Comparison of ENCODE assay signal across 8 cellular contexts in the genomic region with DNA sequence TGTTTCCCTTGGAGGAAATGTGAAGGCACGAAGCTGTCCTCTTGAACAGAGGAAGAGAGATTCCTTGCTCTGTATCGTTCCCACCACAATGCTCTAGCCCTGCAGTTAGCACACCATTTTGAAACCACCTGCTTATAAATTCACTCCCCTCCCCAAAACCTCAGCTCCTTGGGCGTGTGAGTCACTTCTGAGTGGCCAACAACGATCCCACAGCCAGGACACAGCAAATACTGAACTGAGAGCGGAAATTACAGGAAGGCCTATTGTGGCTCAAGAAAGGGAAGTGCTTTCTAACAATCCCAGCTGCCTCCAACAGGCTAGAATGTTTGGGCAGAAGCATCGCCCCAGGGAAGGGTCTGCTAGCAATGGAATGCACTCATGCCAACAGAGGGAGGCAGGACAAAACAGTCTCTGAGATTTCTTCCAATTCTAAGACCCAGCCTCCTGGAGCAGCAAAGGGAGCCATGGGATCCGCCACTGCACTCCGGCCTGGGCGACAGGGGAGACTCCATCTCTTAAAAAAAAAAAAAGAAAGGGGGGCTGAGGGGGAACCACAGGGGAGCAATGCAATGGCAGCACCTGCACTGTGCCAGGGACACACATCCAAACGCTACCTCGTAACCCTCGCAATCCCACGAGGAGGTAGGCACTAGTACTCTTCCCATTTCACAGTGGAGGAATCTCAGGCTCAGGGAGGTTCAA. TPM values are rescaled to one million over a fixed set of nuclear protein-coding genes. Genes with fewer than 3 reads are reported as not detected.
A peak's percentile ranks its signal among the peaks of the same experiment; 100 is the strongest.
DNase-seq lines count a peak whose midpoint lies in the region; ATAC-seq and TF ChIP-seq lines count a peak whose summit lies in the region.

No MANE protein-coding gene starts in this region.

- no peak for ATAC-seq in right lobe of liver
- no peak for ATAC-seq in HG02588 (IDR thresholded peaks at IDR 0.05; ENCODE audit: unreplicated experiment)
- ATAC-seq in effector memory CD8-positive, alpha-beta T cell (replicated peaks): no peak
- ATAC-seq in activated naive CD4-positive, alpha-beta T cell treated with anti-CD3 and anti-CD28 coated beads, Interleukin-2, amount 50 U/mL, for 72 hours: no peak

- TF ChIP-seq POLR2A in adrenal gland (IDR thresholded peaks at IDR 0.05) (no peak), right lobe of liver (IDR thresholded peaks at IDR 0.05) (peak; percentile 10)

- intact Hi-C loops in adrenal gland (cut with DNase I) (no loop called here), right lobe of liver (cut with DNase I) (no loop called here)

- peaks cover 29 to 52% of the 10 kb centered on the region in 2 donors for H3K4me1 ChIP-seq in adrenal gland (replicated peaks in 1 of 2)
- peaks cover 0 to 45% (median 26%) of the 10 kb centered on the region in 4 donors for H3K4me1 ChIP-seq in right lobe of liver

- H3K4me3 ChIP-seq in AG10803 (ENCODE audit: low read length) (no peak overlapping the region), adrenal gland (no peak overlapping the region), right lobe of liver (peak overlapping the region; percentile 53 to 70 (median 69))

- TF ChIP-seq CTCF in AG10803 (conservative IDR thresholded peaks at IDR 0.05; ENCODE audit: low read length) (no peak), adrenal gland (IDR thresholded peaks at IDR 0.05) (peak in 1 of 6 experiments; percentile 6), right lobe of liver (IDR thresholded peaks at IDR 0.05) (no peak)

- no peaks in the 10 kb centered on the region for H3K36me3 ChIP-seq in adrenal gland (replicated peaks in 1 of 2)
- H3K36me3 ChIP-seq in right lobe of liver: no peaks in the 10 kb centered on the region

- H3K36me3 Mint-ChIP-seq in IgD-negative memory B cell: no peaks in the 10 kb centered on the region
- peaks cover 9% of the 10 kb centered on the region for H3K36me3 Mint-ChIP-seq in effector memory CD8-positive, alpha-beta T cell (ENCODE audit: insufficient read depth)
- H3K36me3 Mint-ChIP-seq in activated naive CD4-positive, alpha-beta T cell treated with anti-CD3 and anti-CD28 coated beads, Interleukin-2, amount 50 U/mL, for 72 hours: no peaks in the 10 kb centered on the region

- H3K27me3 ChIP-seq in adrenal gland (no peaks in the 10 kb centered on the region), right lobe of liver (no peaks in the 10 kb centered on the region)

- H3K27me3 Mint-ChIP-seq in IgD-negative memory B cell: peaks cover 2% of the 10 kb centered on the region
- H3K27me3 Mint-ChIP-seq in effector memory CD8-positive, alpha-beta T cell: no peaks in the 10 kb centered on the region

- DNase-seq in AG10803 (ENCODE audit: low read depth): peak; percentile 13
- DNase-seq in adrenal gland: peak in 4 of 7 donors; percentile 40 to 59 (median 49)
- peak in 1 of 3 donors; percentile 55 for DNase-seq in right lobe of liver
- no peak for DNase-seq in T-helper 9 cell
- DNase-seq in effector memory CD8-positive, alpha-beta T cell: no peak
- DNase-seq in activated naive CD4-positive, alpha-beta T cell treated with anti-CD3 and anti-CD28 coated beads, Interleukin-2, amount 50 U/mL, for 72 hours (ENCODE audit: low spot score in 2 of 2): no peak

- peaks cover 15 to 25% (median 15%) of the 10 kb centered on the region in 3 donors for H3K4me1 Mint-ChIP-seq in IgD-negative memory B cell
- H3K4me1 Mint-ChIP-seq in effector memory CD8-positive, alpha-beta T cell (ENCODE audit: low read depth in 2 of 2): peaks cover 14 to 17% of the 10 kb centered on the region in 2 donors

- H3K9me3 ChIP-seq in adrenal gland (replicated peaks in 1 of 3) (no peaks in the 10 kb centered on the region), right lobe of liver (no peaks in the 10 kb centered on the region)

- H3K4me3 Mint-ChIP-seq in IgD-negative memory B cell: peak overlapping the region; percentile 50 to 94 (median 84)
- H3K4me3 Mint-ChIP-seq in effector memory CD8-positive, alpha-beta T cell: peak overlapping the region in 1 of 2 donors; percentile 83

- peak overlapping the region in 3 of 5 donors; percentile 76 to 94 (median 79) for H3K27ac ChIP-seq in adrenal gland
- H3K27ac ChIP-seq in right lobe of liver: peak overlapping the region in 1 of 3 donors; percentile 97

- 57 to 70% (median 66%) methylated on average over 13 of the region's 13 CpGs for WGBS in adrenal gland, 4 donors
- 64% methylated on average over 12 of the region's 13 CpGs for WGBS in right lobe of liver (ENCODE audit: insufficient coverage, low coverage, low lambda C conversion rate, missing lambda C conversion rate)

- no peaks in the 10 kb centered on the region for H3K9me3 Mint-ChIP-seq in IgD-negative memory B cell
- no peaks in the 10 kb centered on the region for H3K9me3 Mint-ChIP-seq in effector memory CD8-positive, alpha-beta T cell
- no peaks in the 10 kb centered on the region for H3K9me3 Mint-ChIP-seq in activated naive CD4-positive, alpha-beta T cell treated with anti-CD3 and anti-CD28 coated beads, Interleukin-2, amount 50 U/mL, for 72 hours

- H3K27ac Mint-ChIP-seq in IgD-negative memory B cell: peak overlapping the region in 2 of 3 donors; percentile 50 to 83
- H3K27ac Mint-ChIP-seq in effector memory CD8-positive, alpha-beta T cell: peak overlapping the region in 1 of 2 donors; percentile 63
- no peak overlapping the region for H3K27ac Mint-ChIP-seq in activated naive CD4-positive, alpha-beta T cell treated with anti-CD3 and anti-CD28 coated beads, Interleukin-2, amount 50 U/mL, for 72 hours

RNA-seq across cellular contexts. Expression of gene TMEM53, which starts 1.9 kb away (rescaled TPM):
- 11.5 TPM for polyA plus RNA-seq in IgD-negative memory B cell
- total RNA-seq in adrenal gland: 10 to 100 TPM in 6 of 8 donors, 1 to 10 TPM in 2; 7.2 to 47.4 (median 13.5) TPM
- polyA plus RNA-seq in adrenal gland: 10 to 100 TPM; 10.5 to 13.5 (median 12.1) TPM
- 10 to 100 TPM; 15.8 to 31.0 (median 24.5) TPM for total RNA-seq in right lobe of liver
- 1 to 10 TPM; 4.4 to 5.2 TPM for total RNA-seq in activated naive CD4-positive, alpha-beta T cell treated with anti-CD3 and anti-CD28 coated beads, Interleukin-2, amount 50 U/mL, for 72 hours

RNA-seq across cellular contexts. Expression of gene ARMH1, which starts 2.1 kb away (rescaled TPM):
- 5.6 TPM for polyA plus RNA-seq in IgD-negative memory B cell
- total RNA-seq in adrenal gland: 10 to 100 TPM in 1 of 8 donors, 1 to 10 TPM in 5, under 1 TPM in 2; 0.18 to 12.4 (median 3.7) TPM
- polyA plus RNA-seq in adrenal gland: 10 to 100 TPM in 2 of 3 donors, 1 to 10 TPM in 1; 1.8 to 76.0 (median 47.7) TPM
- total RNA-seq in right lobe of liver: 10 to 100 TPM in 2 of 6 experiments, 1 to 10 TPM in 4; 2.7 to 18.4 (median 5.2) TPM
- total RNA-seq in activated naive CD4-positive, alpha-beta T cell treated with anti-CD3 and anti-CD28 coated beads, Interleukin-2, amount 50 U/mL, for 72 hours: 100 to 1,000 TPM; 102 to 155 TPM

RNA-seq across cellular contexts. Expression of gene RNU5D-1, which starts 58.6 kb away (rescaled TPM):
- polyA plus RNA-seq in IgD-negative memory B cell: not detected
- not detected for total RNA-seq in adrenal gland
- polyA plus RNA-seq in adrenal gland: not detected
- total RNA-seq in right lobe of liver: not detected
- total RNA-seq in activated naive CD4-positive, alpha-beta T cell treated with anti-CD3 and anti-CD28 coated beads, Interleukin-2, amount 50 U/mL, for 72 hours: not detected

Comparison
In these comparisons a context has a peak if more than half of its experiments do, and no peak if none do; other contexts are left out.
1. DNase-seq: peak in AG10803 (single experiment) and adrenal gland (4 of 7); none in T-helper 9 cell (single experiment), effector memory CD8-positive, alpha-beta T cell (0 of 3) and activated naive CD4-positive, alpha-beta T cell treated with anti-CD3 and anti-CD28 coated beads, Interleukin-2, amount 50 U/mL, for 72 hours (0 of 2).
2. H3K4me3 ChIP-seq: peak in right lobe of liver (3 of 3); none in AG10803 (single experiment) and adrenal gland (0 of 4).
3. H3K27ac Mint-ChIP-seq: peak in IgD-negative memory B cell (2 of 3); none in activated naive CD4-positive, alpha-beta T cell treated with anti-CD3 and anti-CD28 coated beads, Interleukin-2, amount 50 U/mL, for 72 hours (0 of 2).
4. RNA of gene ARMH1, which starts 2.1 kb away (total RNA-seq): 102 to 155 TPM in activated naive CD4-positive, alpha-beta T cell treated with anti-CD3 and anti-CD28 coated beads, Interleukin-2, amount 50 U/mL, for 72 hours; 2.7 to 18.4 TPM in right lobe of liver and 0.18 to 12.4 TPM in adrenal gland; every median in the first group is over 4 times any median in the second.